In genomic region chr17:836154-836553, GRCh38 we compare ENCODE assay signal across 16 cellular contexts. TPM values are rescaled to one million over a fixed set of nuclear protein-coding genes. Genes with fewer than 3 reads are reported as not detected.
DNase-seq lines count a peak whose midpoint lies in the region; ATAC-seq and TF ChIP-seq lines count a peak whose summit lies in the region.
"Had no signal": no experiment of that assay in that cellular context is flagged by ENCODE, and none has a peak within 500 bp of the region (broad histone marks: within the 10 kb centered on the region; RNA-seq: fewer than 3 reads in every experiment).

No MANE protein-coding gene starts in this region.

- H3K4me1 ChIP-seq in Peyer's patch: no peaks in the 10 kb centered on the region
- H3K4me1 ChIP-seq in fibroblast of lung (ENCODE audit: control insufficient read depth, extremely low read depth, insufficient read depth, low read length): peaks cover 6% of the 10 kb centered on the region
- H3K4me1 ChIP-seq in trophoblast cell (ENCODE audit: control insufficient read depth in 1 of 2, insufficient read depth in 2 of 2, low read length in 2 of 2): peaks cover 2 to 12% of the 10 kb centered on the region in 2 experiments
- H3K4me1 ChIP-seq: neural progenitor cell had no signal

- H3K18ac ChIP-seq in trophoblast cell (ENCODE audit: low read length): peak overlapping the region; percentile 41

- no peak for TF ChIP-seq POLR2A in Peyer's patch (IDR thresholded peaks at IDR 0.05)

- no peaks in the 10 kb centered on the region for H3K79me2 ChIP-seq in fibroblast of lung (ENCODE audit: control insufficient read depth, insufficient read depth, low read length)
- peaks cover 5% of the 10 kb centered on the region for H3K79me2 ChIP-seq in trophoblast cell (ENCODE audit: control insufficient read depth, insufficient read depth, low read length, poor library complexity)

- peak overlapping the region; percentile 43 for H4K8ac ChIP-seq in trophoblast cell (ENCODE audit: low read depth, low read length)

- H3K4me3 ChIP-seq in Peyer's patch (no peak overlapping the region), fibroblast of lung (replicated peaks in 1 of 4; ENCODE audit: control extremely low read depth in 1 of 4, insufficient read depth in 1 of 4, low read depth in 3 of 4, low read length in 4 of 4) (no peak overlapping the region), trophoblast cell (ENCODE audit: low read depth, low read length) (no peak overlapping the region)
- H3K4me3 ChIP-seq: GM12878, neural progenitor cell had no signal

- H3K14ac ChIP-seq in trophoblast cell (ENCODE audit: low read length): peak overlapping the region; percentile 24

- TF ChIP-seq CTCF in Peyer's patch (IDR thresholded peaks at IDR 0.05) (no peak), fibroblast of lung (conservative IDR thresholded peaks at IDR 0.05 in 1 of 2, IDR thresholded peaks at IDR 0.05 in 1 of 2; ENCODE audit: low read depth in 1 of 2, low read length in 2 of 2) (no peak)

- H2BK5ac ChIP-seq in trophoblast cell (ENCODE audit: low read depth, low read length, poor library complexity): no peak overlapping the region

- no peaks in the 10 kb centered on the region for H4K20me1 ChIP-seq in fibroblast of lung (ENCODE audit: control insufficient read depth, extremely low read depth, insufficient read depth, low read length)

- H3K79me1 ChIP-seq in trophoblast cell (ENCODE audit: low read length): peaks cover 6% of the 10 kb centered on the region

- H3K36me3 ChIP-seq in Peyer's patch (no peaks in the 10 kb centered on the region), fibroblast of lung (ENCODE audit: control insufficient read depth, insufficient read depth, low read length) (no peaks in the 10 kb centered on the region), trophoblast cell (ENCODE audit: control insufficient read depth in 1 of 2, insufficient read depth in 2 of 2, low read length in 2 of 2) (peaks cover 2 to 4% of the 10 kb centered on the region in 2 experiments)
- H3K36me3 ChIP-seq: neural progenitor cell had no signal

- peak overlapping the region in 3 of 4 donors; percentile 20 to 51 (median 46) for H3K27ac ChIP-seq in Peyer's patch
- peak overlapping the region; percentile 73 for H3K27ac ChIP-seq in fibroblast of lung (ENCODE audit: insufficient read depth, low read length)
- no peak overlapping the region for H3K27ac ChIP-seq in trophoblast cell (ENCODE audit: low read depth, low read length)
- H3K27ac ChIP-seq: neural progenitor cell had no signal

- H3K4me2 ChIP-seq in fibroblast of lung (ENCODE audit: extremely low read depth, insufficient read depth, low read length) (peak overlapping the region; percentile 44), trophoblast cell (ENCODE audit: low read length) (no peak overlapping the region)
- H3K4me2 ChIP-seq: neural progenitor cell had no signal

- DNase-seq in EH (ENCODE audit: low read depth) (peak; percentile 80), Peyer's patch (no peak), fibroblast of lung (ENCODE audit: low read depth in 2 of 2) (peak; percentile 34 to 83), trophoblast cell (no peak), CD1c-positive myeloid dendritic cell (ENCODE audit: extremely low spot score) (no peak), globus pallidus (ENCODE audit: low spot score) (no peak)
- DNase-seq: amygdala, COR-L47, kidney, NCI-H1092, NCI-H446 treated with DMSO at 0.1 percent for 48 hours had no signal

- no peak overlapping the region for H4K12ac ChIP-seq in trophoblast cell (ENCODE audit: low read depth, low read length)

- peak overlapping the region; percentile 46 for H2BK120ac ChIP-seq in trophoblast cell (ENCODE audit: insufficient read depth, low read length, poor library complexity)

- H3K4ac ChIP-seq in trophoblast cell (ENCODE audit: low read depth, low read length): peak overlapping the region; percentile 57

- H4K91ac ChIP-seq in trophoblast cell (ENCODE audit: low read depth, low read length): peak overlapping the region; percentile 35

- H2AFZ ChIP-seq in fibroblast of lung (ENCODE audit: low read length): no peak overlapping the region
- H2AFZ ChIP-seq in trophoblast cell (ENCODE audit: insufficient read depth, low read length, poor library complexity): no peak overlapping the region
- H2AFZ ChIP-seq: neural progenitor cell had no signal

- H3K9ac ChIP-seq in fibroblast of lung (ENCODE audit: insufficient read depth, low read length): peak overlapping the region; percentile 2
- no peak overlapping the region for H3K9ac ChIP-seq in trophoblast cell (ENCODE audit: low read length)
- H3K9ac ChIP-seq: neural progenitor cell had no signal

- H3K23ac ChIP-seq in trophoblast cell (ENCODE audit: low read length): no peak overlapping the region

- no peaks in the 10 kb centered on the region for H3K9me3 ChIP-seq in Peyer's patch
- H3K9me3 ChIP-seq in fibroblast of lung (ENCODE audit: control insufficient read depth, insufficient read depth, low read depth, low read length): no peaks in the 10 kb centered on the region
- H3K9me3 ChIP-seq in trophoblast cell (ENCODE audit: insufficient read depth, low read depth, low read length): no peaks in the 10 kb centered on the region

- ATAC-seq in GM21717 (IDR thresholded peaks at IDR 0.05; ENCODE audit: unreplicated experiment): no peak
- no peak for ATAC-seq in GM21447 (IDR thresholded peaks at IDR 0.05; ENCODE audit: unreplicated experiment)
- ATAC-seq: GM12878; stimulated activated memory B cell treated with anti-CD40 and anti-IgM and Interleukin-4, amounts not matched to agents 10 μg/mL and 1 μg/mL and 100 μg/mL, for 72 hours had no signal

- H2BK12ac ChIP-seq in trophoblast cell (ENCODE audit: low read length): peak overlapping the region; percentile 40

- H3K27me3 ChIP-seq in Peyer's patch (no peaks in the 10 kb centered on the region), fibroblast of lung (ENCODE audit: control insufficient read depth, insufficient read depth, low read length) (no peaks in the 10 kb centered on the region), trophoblast cell (ENCODE audit: insufficient read depth, low read length) (no peaks in the 10 kb centered on the region)
- H3K27me3 ChIP-seq: neural progenitor cell had no signal

- no CpG with 5 or more reads among the region's 9 CpGs for WGBS in trophoblast cell (ENCODE audit: extremely low coverage, insufficient coverage, insufficient read length)

- peak overlapping the region; percentile 66 for H2AK5ac ChIP-seq in trophoblast cell (ENCODE audit: low read length)

RNA-seq across cellular contexts. Expression of gene MRM3, which starts 54.0 kb away (rescaled TPM):
- total RNA-seq in Peyer's patch: 10 to 100 TPM; 17.0 to 23.0 (median 22.2) TPM
- total RNA-seq in fibroblast of lung: 17.5 and 21.1 TPM in 2 replicates
- 10.4 and 12.7 TPM in 2 replicates for polyA plus RNA-seq in fibroblast of lung
- 11.4 and 14.7 TPM in 2 replicates for polyA plus RNA-seq in fibroblast of lung (2012)
- 4.0 and 8.8 TPM in 2 replicates for polyA minus RNA-seq in fibroblast of lung (ENCODE audit: low replicate concordance)
- polyA plus RNA-seq in trophoblast cell (2013): 9.8 and 11.1 TPM in 2 replicates

RNA-seq across cellular contexts. Expression of gene GLOD4, which starts 54.1 kb away (rescaled TPM):
- total RNA-seq in Peyer's patch: 10 to 100 TPM; 52.0 to 94.8 (median 72.0) TPM
- 31.7 and 40.6 TPM in 2 replicates for total RNA-seq in fibroblast of lung
- polyA plus RNA-seq in fibroblast of lung: 62.8 and 70.2 TPM in 2 replicates
- polyA plus RNA-seq in fibroblast of lung (2012): 68.8 and 70.2 TPM in 2 replicates
- polyA minus RNA-seq in fibroblast of lung (ENCODE audit: low replicate concordance): 1.8 and 2.2 TPM in 2 replicates
- polyA plus RNA-seq in trophoblast cell (2013): 35.3 and 36.5 TPM in 2 replicates

Comparison
In these comparisons a context has a peak if more than half of its experiments do, and no peak if none do; other contexts are left out.
1. DNase-seq: peak in EH (single experiment) and fibroblast of lung (2 of 2); none in Peyer's patch (0 of 3), trophoblast cell (0 of 2), CD1c-positive myeloid dendritic cell (single experiment) and globus pallidus (single experiment).